In genomic region chr3:138066972-138067371, GRCh38 we compare ENCODE assay signal across 17 cellular contexts. TPM values are rescaled to one million over a fixed set of nuclear protein-coding genes. Genes with fewer than 3 reads are reported as not detected.
DNase-seq lines count a peak whose midpoint lies in the region; ATAC-seq and TF ChIP-seq lines count a peak whose summit lies in the region.
"Had no signal": no experiment of that assay in that cellular context is flagged by ENCODE, and none has a peak within 500 bp of the region (broad histone marks: within the 10 kb centered on the region; RNA-seq: fewer than 3 reads in every experiment).

No MANE protein-coding gene starts in this region.

- H3K9me3 Mint-ChIP-seq in stimulated activated naive CD8-positive, alpha-beta T cell treated with anti-CD3 and anti-CD28 coated beads, Interleukin-15, amount 100 ng/mL, for 72 hours, result no peaks in the 10 kb centered on the region
- H3K9me3 Mint-ChIP-seq: CD8-positive, alpha-beta memory T cell had no signal

- H3K9me3 ChIP-seq in neutrophil (no peaks in the 10 kb centered on the region), colonic mucosa (no peaks in the 10 kb centered on the region)
- H3K9me3 ChIP-seq: BE2C, HAP-1 had no signal

- H3K27me3 Mint-ChIP-seq in stimulated activated naive CD8-positive, alpha-beta T cell treated with anti-CD3 and anti-CD28 coated beads, Interleukin-15, amount 100 ng/mL, for 72 hours, result peaks cover 44% of the 10 kb centered on the region

- peak overlapping the region; percentile 64 for H3K27ac ChIP-seq in neutrophil
- H3K27ac ChIP-seq in colonic mucosa, result no peak overlapping the region
- H3K27ac ChIP-seq: GM23248, HL-60 had no signal

- H3K9ac ChIP-seq in colonic mucosa (ENCODE audit: low read depth in 2 of 2, low read length in 2 of 2), result no peak overlapping the region
- H3K9ac ChIP-seq: GM23248 had no signal

- H3K36me3 ChIP-seq in neutrophil (peaks cover 36% of the 10 kb centered on the region), colonic mucosa (no peaks in the 10 kb centered on the region)
- H3K36me3 ChIP-seq: BE2C had no signal

- intact Hi-C loops in colonic mucosa (cut with DNase I), result no loop called here

- H3K4me3 Mint-ChIP-seq in stimulated activated naive CD8-positive, alpha-beta T cell treated with anti-CD3 and anti-CD28 coated beads, Interleukin-15, amount 100 ng/mL, for 72 hours, result peak overlapping the region; percentile 44 to 70
- H3K4me3 Mint-ChIP-seq: CD4-positive, CD25-positive, alpha-beta regulatory T cell; CD8-positive, alpha-beta memory T cell had no signal

- no peak for ATAC-seq in stimulated activated naive CD8-positive, alpha-beta T cell treated with anti-CD3 and anti-CD28 coated beads, Interleukin-15, amount 100 ng/mL, for 72 hours
- ATAC-seq in stimulated activated naive CD8-positive, alpha-beta T cell treated with anti-CD3 and anti-CD28 coated beads, Interleukin-15, Interleukin-2, amounts not matched to agents 100 U/mL and 50 U/mL, for 24 hours, result no peak
- ATAC-seq: K562 had no signal

- DNase-seq in stimulated activated naive CD8-positive, alpha-beta T cell treated with anti-CD3 and anti-CD28 coated beads, Interleukin-15, amount 100 ng/mL, for 72 hours, result no peak
- no peak for DNase-seq in stimulated activated naive CD8-positive, alpha-beta T cell treated with anti-CD3 and anti-CD28 coated beads, Interleukin-15, Interleukin-2, amounts not matched to agents 100 U/mL and 50 U/mL, for 24 hours
- DNase-seq in SW480 (ENCODE audit: low spot score), result peak; percentile 26
- DNase-seq in colonic mucosa, result no peak
- DNase-seq in UCSD-AML1 (lab: John Stamatoyannopoulos, UW; ENCODE audit: unreplicated experiment), result no peak
- DNase-seq: BE2C; C1 segment of cervical spinal cord; CD8-positive, alpha-beta memory T cell; COR-L47; GM23248 had no signal

- H3K27me3 ChIP-seq in neutrophil (no peaks in the 10 kb centered on the region), colonic mucosa (no peaks in the 10 kb centered on the region)
- H3K27me3 ChIP-seq: BE2C had no signal

- H3K4me3 ChIP-seq in neutrophil (ENCODE audit: low read depth in 1 of 2, low read length in 1 of 2) (no peak overlapping the region), colonic mucosa (no peak overlapping the region)
- H3K4me3 ChIP-seq: GM23248, HAP-1, K562 had no signal

- TF ChIP-seq CTCF in neutrophil (IDR thresholded peaks at IDR 0.05) (no peak), colonic mucosa (IDR thresholded peaks at IDR 0.05) (no peak)

- H3K27ac Mint-ChIP-seq in stimulated activated naive CD8-positive, alpha-beta T cell treated with anti-CD3 and anti-CD28 coated beads, Interleukin-15, amount 100 ng/mL, for 72 hours, result peak overlapping the region in 1 of 2 donors; percentile 96
- H3K27ac Mint-ChIP-seq: CD4-positive, CD25-positive, alpha-beta regulatory T cell; CD8-positive, alpha-beta memory T cell had no signal

- H3K4me1 ChIP-seq in neutrophil (ENCODE audit: control insufficient read depth in 1 of 2, insufficient read depth in 1 of 2, low read depth in 1 of 2, low read length in 1 of 2) (peaks cover 52 to 64% of the 10 kb centered on the region in 2 experiments), colonic mucosa (no peaks in the 10 kb centered on the region)
- H3K4me1 ChIP-seq: BE2C, HAP-1 had no signal

- peaks cover 20% of the 10 kb centered on the region for H3K4me1 Mint-ChIP-seq in stimulated activated naive CD8-positive, alpha-beta T cell treated with anti-CD3 and anti-CD28 coated beads, Interleukin-15, amount 100 ng/mL, for 72 hours
- H3K4me1 Mint-ChIP-seq: CD4-positive, CD25-positive, alpha-beta regulatory T cell; CD8-positive, alpha-beta memory T cell had no signal

RNA-seq across cellular contexts. Expression of gene DZIP1L, which starts 48.4 kb away (rescaled TPM):
- under 1 TPM; 0.69 to 0.89 TPM for total RNA-seq in colonic mucosa
- total RNA-seq: CD4-positive, CD25-positive, alpha-beta regulatory T cell had no signal

RNA-seq across cellular contexts. Expression of gene CLDN18, which starts 57.0 kb away (rescaled TPM):
- total RNA-seq in colonic mucosa, result under 1 TPM; 0.11 to 0.44 TPM
- total RNA-seq: CD4-positive, CD25-positive, alpha-beta regulatory T cell; CD8-positive, alpha-beta memory T cell; GM23248; H4; HT1080 had no signal
